Comparison of ENCODE assay signal across 24 cellular contexts in the genomic region with DNA sequence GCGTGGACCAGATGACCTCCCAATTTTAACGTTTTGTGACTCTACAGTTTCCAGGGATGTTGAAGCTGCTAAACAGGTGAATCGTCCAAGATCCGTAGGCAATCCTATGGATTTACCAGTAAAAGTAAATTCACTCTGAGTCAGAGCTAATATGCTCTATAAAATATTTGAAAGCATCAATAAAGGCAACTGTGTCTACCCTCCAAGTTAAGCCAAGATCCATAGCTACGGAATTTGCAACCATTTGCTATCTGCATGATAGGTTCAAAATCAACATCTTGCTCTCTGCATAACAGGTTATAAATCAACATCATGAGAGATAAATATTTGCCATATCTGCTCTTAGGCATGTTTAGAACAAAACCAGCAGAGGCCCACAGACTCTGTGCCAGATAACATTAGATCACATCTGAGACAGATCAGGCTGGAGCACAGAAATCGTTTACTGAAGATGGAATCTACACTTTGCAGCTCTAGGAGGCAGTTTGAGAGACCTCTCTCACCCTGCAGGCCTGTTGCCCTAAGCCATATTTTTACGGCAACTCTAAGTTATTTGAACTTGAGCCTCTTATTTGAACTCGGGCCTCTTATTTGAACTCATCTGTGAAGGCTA.
DNase-seq lines count a peak whose midpoint lies in the region; ATAC-seq and TF ChIP-seq lines count a peak whose summit lies in the region.
"Had no signal": no experiment of that assay in that cellular context is flagged by ENCODE, and none has a peak within 500 bp of the region (broad histone marks: within the 10 kb centered on the region; RNA-seq: fewer than 3 reads in every experiment).

No MANE protein-coding gene starts in this region.

- peaks cover 0 to 79% (median 54%) of the 10 kb centered on the region in 4 donors for H3K4me1 ChIP-seq in sigmoid colon
- peaks cover 38% of the 10 kb centered on the region for H3K4me1 ChIP-seq in suprapubic skin
- H3K4me1 ChIP-seq: colonic mucosa had no signal

- peak overlapping the region; percentile 83 for H3K27ac ChIP-seq in VCaP
- H3K27ac ChIP-seq in sigmoid colon = peak overlapping the region; percentile 38 to 77 (median 72)
- no peak overlapping the region for H3K27ac ChIP-seq in suprapubic skin
- H3K27ac ChIP-seq: colonic mucosa, epithelial cell of prostate, skin epidermis had no signal

- no peak for TF ChIP-seq POLR2A in sigmoid colon (IDR thresholded peaks at IDR 0.05)
- TF ChIP-seq POLR2A in suprapubic skin (IDR thresholded peaks at IDR 0.05) = no peak

- H3K36me3 ChIP-seq in sigmoid colon (no peaks in the 10 kb centered on the region), suprapubic skin (no peaks in the 10 kb centered on the region)
- H3K36me3 ChIP-seq: breast epithelium, colonic mucosa had no signal

- WGBS in sigmoid colon, 2 donors = 73 to 75% methylated on average over 8 of the region's 8 CpGs
- WGBS in suprapubic skin = 73% methylated on average over 8 of the region's 8 CpGs

- H3K9me3 ChIP-seq in sigmoid colon = no peaks in the 10 kb centered on the region
- H3K9me3 ChIP-seq in suprapubic skin = no peaks in the 10 kb centered on the region
- H3K9me3 ChIP-seq: breast epithelium, colonic mucosa had no signal

- H3K4me3 ChIP-seq in sigmoid colon (no peak overlapping the region), suprapubic skin (no peak overlapping the region)
- H3K4me3 ChIP-seq: breast epithelium, colonic mucosa, skin epidermis had no signal

- no peak for TF ChIP-seq CTCF in VCaP (conservative IDR thresholded peaks at IDR 0.05)
- no peak for TF ChIP-seq CTCF in sigmoid colon (IDR thresholded peaks at IDR 0.05)
- no peak for TF ChIP-seq CTCF in suprapubic skin (IDR thresholded peaks at IDR 0.05)

- intact Hi-C loops in left colon (cut with DNase I, micrococcal nuclease) (no loop called here), sigmoid colon (cut with DNase I) (no loop called here)

- DNase-seq in NCI-H1694 (lab: John Stamatoyannopoulos, UW) = peak; percentile 8
- DNase-seq in NCI-H1694 treated with DMSO at 0.1 percent for 48 hours (lab: John Stamatoyannopoulos, UW) = no peak
- DNase-seq in left colon = no peak
- DNase-seq in sigmoid colon = no peak
- DNase-seq in suprapubic skin (ENCODE audit: low spot score in 2 of 2) = no peak
- no peak for DNase-seq in cerebellar nuclear complex (lab: John Stamatoyannopoulos, UW)
- no peak for DNase-seq in D341Med (ENCODE audit: low spot score)
- DNase-seq: activated CD4-positive, alpha-beta T cell treated with anti-CD3 and anti-CD28 coated beads for 4 hours; Calu3; colonic mucosa; effector memory CD4-positive, alpha-beta T cell; HCEC 1CT; islet precursor cell; MV-4-11; naive B cell; NCI-H146; NCI-H446 treated with DMSO at 0.1 percent for 48 hours; nucleus accumbens; substantia nigra had no signal

- ATAC-seq in left colon = peak; percentile 24
- ATAC-seq: stimulated activated memory B cell treated with anti-CD40 and anti-IgM and Interleukin-4, amounts not matched to agents 10 μg/mL and 1 μg/mL and 100 μg/mL, for 72 hours had no signal

- no peaks in the 10 kb centered on the region for H3K27me3 ChIP-seq in sigmoid colon
- H3K27me3 ChIP-seq in suprapubic skin = no peaks in the 10 kb centered on the region
- H3K27me3 ChIP-seq: breast epithelium, colonic mucosa had no signal

- no peak for TF ChIP-seq EP300 in sigmoid colon (IDR thresholded peaks at IDR 0.05)
- TF ChIP-seq EP300 in suprapubic skin (IDR thresholded peaks at IDR 0.05) = no peak
